10 cellular contexts compared by ENCODE assay signal in genomic region chr10:27745380-27745718, GRCh38. TPM values are rescaled to one million over a fixed set of nuclear protein-coding genes. Genes with fewer than 3 reads are reported as not detected.
DNase-seq lines count a peak whose midpoint lies in the region; ATAC-seq, FAIRE-seq and TF ChIP-seq lines count a peak whose summit lies in the region.
"Had no signal": no experiment of that assay in that cellular context is flagged by ENCODE, and none has a peak within 500 bp of the region (broad histone marks: within the 10 kb centered on the region; RNA-seq: fewer than 3 reads in every experiment).

No MANE protein-coding gene starts in this region.

- no peak overlapping the region for H3K27ac Mint-ChIP-seq in activated T-cell treated with anti-CD3 and anti-CD28 coated beads, Interleukin-2, amount 50 U/mL, for 24 hours
- peak overlapping the region; percentile 48 for H3K27ac Mint-ChIP-seq in astrocyte (ENCODE audit: unreplicated experiment)

- WGBS in mesenchymal stem cell, result 0% methylated on average over 28 of the region's 32 CpGs
- WGBS in testis, 2 donors, result 3 to 9% methylated on average over 14 to 23 of the region's 32 CpGs

- no peak overlapping the region for H4K91ac ChIP-seq in mesenchymal stem cell (ENCODE audit: low read length)

- no peak for ATAC-seq in HG02970 (IDR thresholded peaks at IDR 0.05; ENCODE audit: low FRiP score, unreplicated experiment)

- H3K4me1 Mint-ChIP-seq in activated T-cell treated with anti-CD3 and anti-CD28 coated beads, Interleukin-2, amount 50 U/mL, for 24 hours (ENCODE audit: low read depth), result peaks cover 53% of the 10 kb centered on the region
- H3K4me1 Mint-ChIP-seq in astrocyte (ENCODE audit: low read depth, unreplicated experiment), result peaks cover 5% of the 10 kb centered on the region

- peak overlapping the region; percentile 18 for H3K4me3 ChIP-seq in astrocyte (ENCODE audit: insufficient read depth, low read depth, low read length)
- H3K4me3 ChIP-seq in mesenchymal stem cell (ENCODE audit: insufficient read depth in 1 of 2, low read depth in 1 of 2, low read length in 2 of 2), result peak overlapping the region; percentile 65 to 82
- peak overlapping the region; percentile 33 to 59 for H3K4me3 ChIP-seq in testis

- H3K9me3 ChIP-seq in astrocyte (ENCODE audit: insufficient read depth, low read depth, low read length) (no peaks in the 10 kb centered on the region), mesenchymal stem cell (ENCODE audit: control insufficient read depth, low read length) (no peaks in the 10 kb centered on the region), testis (no peaks in the 10 kb centered on the region)

- H4K20me1 ChIP-seq in astrocyte (ENCODE audit: insufficient read depth, low read length), result no peaks in the 10 kb centered on the region

- no peak for TF ChIP-seq CTCF in astrocyte (IDR thresholded peaks at IDR 0.05; ENCODE audit: insufficient read depth, low read depth, low read length)
- TF ChIP-seq CTCF in testis (IDR thresholded peaks at IDR 0.05), result no peak

- H2BK15ac ChIP-seq in mesenchymal stem cell (ENCODE audit: low read depth, poor library complexity, severe bottlenecking), result no peak overlapping the region

- no peak for TF ChIP-seq POLR2A in testis (IDR thresholded peaks at IDR 0.05)

- no peak overlapping the region for H2BK12ac ChIP-seq in mesenchymal stem cell (ENCODE audit: low read length in 2 of 2)

- H3K27me3 Mint-ChIP-seq in activated T-cell treated with anti-CD3 and anti-CD28 coated beads, Interleukin-2, amount 50 U/mL, for 24 hours, result peaks cover 77% of the 10 kb centered on the region
- peaks cover 53% of the 10 kb centered on the region for H3K27me3 Mint-ChIP-seq in astrocyte (ENCODE audit: low read depth, unreplicated experiment)

- H3K18ac ChIP-seq in mesenchymal stem cell (ENCODE audit: low read depth in 1 of 2, low read length in 2 of 2), result no peak overlapping the region

- no peak overlapping the region for H3K9ac ChIP-seq in astrocyte (ENCODE audit: low read length)
- no peak overlapping the region for H3K9ac ChIP-seq in mesenchymal stem cell (ENCODE audit: low read length)

- H2BK5ac ChIP-seq in mesenchymal stem cell (ENCODE audit: low read depth, low read length, poor library complexity, severe bottlenecking), result no peak overlapping the region

- H3K27me3 ChIP-seq in astrocyte (ENCODE audit: insufficient read depth, low read length), result peaks cover 69% of the 10 kb centered on the region
- peaks cover 47 to 89% of the 10 kb centered on the region in 2 experiments for H3K27me3 ChIP-seq in mesenchymal stem cell (ENCODE audit: control insufficient read depth in 1 of 2, insufficient read depth in 1 of 2, low read length in 2 of 2)
- no peaks in the 10 kb centered on the region for H3K27me3 ChIP-seq in testis

- no peaks in the 10 kb centered on the region for H3K79me2 ChIP-seq in astrocyte (ENCODE audit: insufficient read depth, low read length)

- H3K4me1 ChIP-seq in astrocyte (ENCODE audit: insufficient read depth, low read length) (peaks cover 29% of the 10 kb centered on the region), mesenchymal stem cell (ENCODE audit: control insufficient read depth, insufficient read depth, low read depth, low read length) (peaks cover 49% of the 10 kb centered on the region), testis (peaks cover 31% of the 10 kb centered on the region)

- no peaks in the 10 kb centered on the region for H3K79me1 ChIP-seq in mesenchymal stem cell (replicated peaks; ENCODE audit: low read length, poor library complexity, severe bottlenecking)

- no peak overlapping the region for H3K23ac ChIP-seq in mesenchymal stem cell (ENCODE audit: low read length in 2 of 2)

- no peak overlapping the region for H4K8ac ChIP-seq in mesenchymal stem cell (ENCODE audit: low read length)

- H3K27ac ChIP-seq in astrocyte (ENCODE audit: low read depth, low read length) (no peak overlapping the region), mesenchymal stem cell (ENCODE audit: low read length, poor library complexity, severe bottlenecking) (no peak overlapping the region), testis (no peak overlapping the region)

- H2AFZ ChIP-seq in astrocyte (ENCODE audit: low read depth, low read length) (no peak overlapping the region), mesenchymal stem cell (ENCODE audit: low read depth, low read length) (no peak overlapping the region)

- H3K4me2 ChIP-seq in astrocyte (ENCODE audit: low read length) (peak overlapping the region; percentile 88), mesenchymal stem cell (ENCODE audit: low read length, poor library complexity, severe bottlenecking) (peak overlapping the region; percentile 98)

- H3K36me3 ChIP-seq in astrocyte (ENCODE audit: insufficient read depth, low read length), result no peaks in the 10 kb centered on the region
- H3K36me3 ChIP-seq in mesenchymal stem cell (ENCODE audit: control insufficient read depth in 1 of 2, insufficient read depth in 2 of 2, low read depth in 1 of 2, low read length in 2 of 2), result no peaks in the 10 kb centered on the region
- no peaks in the 10 kb centered on the region for H3K36me3 ChIP-seq in testis (ENCODE audit: low read depth, missing control alignments)

- no peak overlapping the region for H2AK5ac ChIP-seq in mesenchymal stem cell (ENCODE audit: low read length, severe bottlenecking)

- H3K4me3 Mint-ChIP-seq in activated T-cell treated with anti-CD3 and anti-CD28 coated beads, Interleukin-2, amount 50 U/mL, for 24 hours, result peak overlapping the region; percentile 67
- peak overlapping the region; percentile 92 for H3K4me3 Mint-ChIP-seq in astrocyte (ENCODE audit: unreplicated experiment)

- no peaks in the 10 kb centered on the region for H3K36me3 Mint-ChIP-seq in activated T-cell treated with anti-CD3 and anti-CD28 coated beads, Interleukin-2, amount 50 U/mL, for 24 hours (ENCODE audit: low read depth)
- peaks cover 1% of the 10 kb centered on the region for H3K36me3 Mint-ChIP-seq in astrocyte (ENCODE audit: low read depth, unreplicated experiment)

- no peaks in the 10 kb centered on the region for H3K9me3 Mint-ChIP-seq in activated T-cell treated with anti-CD3 and anti-CD28 coated beads, Interleukin-2, amount 50 U/mL, for 24 hours
- no peaks in the 10 kb centered on the region for H3K9me3 Mint-ChIP-seq in astrocyte (ENCODE audit: unreplicated experiment)
- H3K9me3 Mint-ChIP-seq: activated CD4-positive, alpha-beta T cell treated with anti-CD3 and anti-CD28 coated beads, Interleukin-2, amount 10 ng/mL, durations not matched to agents 7 days and 5 days had no signal

- FAIRE-seq in astrocyte (lab: Jason Lieb, UNC), result no peak

- DNase-seq in activated T-cell treated with anti-CD3 and anti-CD28 coated beads, Interleukin-2, amount 50 U/mL, for 24 hours, result no peak
- DNase-seq in activated T-cell treated with anti-CD3 and anti-CD28 coated beads, Interleukin-2, amount 50 U/mL, for 1 hour, result no peak
- DNase-seq in astrocyte (ENCODE audit: low read depth), result no peak
- no peak for DNase-seq in mesenchymal stem cell
- DNase-seq in testis, result no peak
- no peak for DNase-seq in NCI-H146 (lab: John Stamatoyannopoulos, UW)
- DNase-seq in T-helper 1 cell, result no peak

- intact Hi-C loops in testis (cut with DNase I; ENCODE audit: low total_unique reads), result no loop called here

- no peak overlapping the region for H2BK120ac ChIP-seq in mesenchymal stem cell (ENCODE audit: low read depth, low read length)

- H3K4ac ChIP-seq in mesenchymal stem cell (ENCODE audit: low read depth in 1 of 2, low read length in 2 of 2), result no peak overlapping the region

- H3K14ac ChIP-seq in mesenchymal stem cell (ENCODE audit: low read length in 2 of 2), result no peak overlapping the region

RNA-seq across cellular contexts. Expression of gene MKX, which starts 0.3 kb away (rescaled TPM):
- total RNA-seq in astrocyte (3.5 and 3.9 TPM in 2 replicates), testis (1 to 10 TPM; 1.7 to 4.2 TPM)
- polyA plus RNA-seq in mesenchymal stem cell (2013, experiment 1 of 2), result 0.04 TPM
- polyA plus RNA-seq in mesenchymal stem cell (2013, experiment 2 of 2), result 0.01 TPM
- polyA plus RNA-seq in testis (ENCODE audit: insufficient read depth, low read depth, low replicate concordance), result 1.1 TPM
- total RNA-seq: endothelial cell of umbilical vein had no signal
- polyA plus RNA-seq: endothelial cell of umbilical vein had no signal

Comparison
In these comparisons a context has a peak if more than half of its experiments do, and no peak if none do; other contexts are left out.
1. H3K4me3 ChIP-seq: peak in every context shown above with its lines; median percentile 74 in mesenchymal stem cell; 46 in testis; 18 in astrocyte.